In the genomic region with DNA sequence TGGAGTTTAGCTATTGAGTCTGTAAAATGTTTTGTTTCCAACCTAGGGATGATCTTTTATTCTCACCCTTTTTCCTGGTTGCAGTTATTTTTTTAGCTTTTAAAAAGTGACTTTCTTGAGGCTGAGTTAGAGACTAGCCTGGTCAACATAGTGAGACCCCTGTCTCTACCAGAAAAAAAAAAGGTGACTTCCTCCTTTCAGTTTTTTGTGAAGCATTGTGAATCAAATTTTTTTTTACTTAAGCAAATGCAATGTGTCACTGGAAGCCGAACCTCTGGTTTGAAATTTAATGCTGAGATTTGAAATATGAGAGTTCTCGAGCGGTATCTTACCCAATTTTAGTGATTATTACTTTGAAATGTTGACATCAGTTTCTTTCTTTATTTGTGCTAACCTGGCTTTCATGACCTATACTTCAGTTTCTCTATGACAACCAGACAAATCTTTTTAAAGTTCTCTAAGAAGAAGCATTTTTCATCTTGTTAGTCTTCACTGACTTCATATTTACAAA, we compare ENCODE assay signal across 10 cellular contexts. TPM values are rescaled to one million over a fixed set of nuclear protein-coding genes. Genes with fewer than 3 reads are reported as not detected.
A peak's percentile ranks its signal among the peaks of the same experiment; 100 is the strongest.
DNase-seq lines count a peak whose midpoint lies in the region; ATAC-seq and TF ChIP-seq lines count a peak whose summit lies in the region.
"Had no signal": no experiment of that assay in that cellular context is flagged by ENCODE, and none has a peak within 500 bp of the region (broad histone marks: within the 10 kb centered on the region; RNA-seq: fewer than 3 reads in every experiment).

No MANE protein-coding gene starts in this region.

- H3K36me3 ChIP-seq in thoracic aorta = no peaks in the 10 kb centered on the region

- H3K9me3 ChIP-seq in thoracic aorta = no peaks in the 10 kb centered on the region

- H3K4me1 Mint-ChIP-seq in activated naive CD4-positive, alpha-beta T cell treated with anti-CD3 and anti-CD28 coated beads, Interleukin-2, amount 50 U/mL, for 24 hours = peaks cover 79% of the 10 kb centered on the region
- H3K4me1 Mint-ChIP-seq in activated CD8-positive, alpha-beta T cell treated with anti-CD3 and anti-CD28 coated beads, Interleukin-2, amount 10 ng/mL, durations not matched to agents 7 days and 5 days (ENCODE audit: low read depth) = peaks cover 68% of the 10 kb centered on the region

- DNase-seq in activated naive CD4-positive, alpha-beta T cell treated with anti-CD3 and anti-CD28 coated beads, Interleukin-2, amount 50 U/mL, for 72 hours (ENCODE audit: low spot score in 2 of 2) = no peak
- no peak for DNase-seq in activated CD8-positive, alpha-beta T cell treated with anti-CD3 and anti-CD28 coated beads, Interleukin-2, amount 10 ng/mL, durations not matched to agents 7 days and 5 days
- DNase-seq in iris pigment epithelial cell (ENCODE audit: low read depth) = peak; percentile 62
- DNase-seq in thoracic aorta (ENCODE audit: low spot score) = no peak
- DNase-seq in foreskin keratinocyte = no peak
- DNase-seq: caudate nucleus had no signal

- H3K27ac ChIP-seq in thoracic aorta = peak overlapping the region in 1 of 2 donors; percentile 24
- no peak overlapping the region for H3K27ac ChIP-seq in foreskin keratinocyte

- H3K36me3 Mint-ChIP-seq in activated naive CD4-positive, alpha-beta T cell treated with anti-CD3 and anti-CD28 coated beads, Interleukin-2, amount 50 U/mL, for 24 hours = peaks cover 21% of the 10 kb centered on the region
- H3K36me3 Mint-ChIP-seq in activated naive CD4-positive, alpha-beta T cell treated with anti-CD3 and anti-CD28 coated beads, Interleukin-2, amount 50 U/mL, for 72 hours = peaks cover 35 to 68% of the 10 kb centered on the region in 2 donors
- peaks cover 74% of the 10 kb centered on the region for H3K36me3 Mint-ChIP-seq in activated CD8-positive, alpha-beta T cell treated with anti-CD3 and anti-CD28 coated beads, Interleukin-2, amount 10 ng/mL, durations not matched to agents 7 days and 5 days (ENCODE audit: low read depth)

- H3K27me3 ChIP-seq in thoracic aorta (replicated peaks; ENCODE audit: insufficient read depth) = no peaks in the 10 kb centered on the region
- H3K27me3 ChIP-seq in foreskin keratinocyte = no peaks in the 10 kb centered on the region

- CTCF ChIA-PET in activated CD8-positive, alpha-beta T cell treated with anti-CD3 and anti-CD28 coated beads, Interleukin-2, amount 10 ng/mL, durations not matched to agents 7 days and 5 days (lab: Charles Lee) = interaction anchor here (1.3 to 2.9 kb wide), 3 partner anchors 14 to 34 kb away, joined by 3 to 7 read pairs (median 4); no protein-coding TSS in a partner anchor

- H3K27me3 Mint-ChIP-seq in activated naive CD4-positive, alpha-beta T cell treated with anti-CD3 and anti-CD28 coated beads, Interleukin-2, amount 50 U/mL, for 24 hours = no peaks in the 10 kb centered on the region
- no peaks in the 10 kb centered on the region for H3K27me3 Mint-ChIP-seq in activated CD8-positive, alpha-beta T cell treated with anti-CD3 and anti-CD28 coated beads, Interleukin-2, amount 10 ng/mL, durations not matched to agents 7 days and 5 days (ENCODE audit: low read depth)

- ATAC-seq in activated naive CD4-positive, alpha-beta T cell treated with anti-CD3 and anti-CD28 coated beads, Interleukin-2, amount 50 U/mL, for 72 hours = no peak
- no peak for ATAC-seq in activated CD8-positive, alpha-beta T cell treated with anti-CD3 and anti-CD28 coated beads, Interleukin-2, amount 10 ng/mL, durations not matched to agents 7 days and 5 days
- ATAC-seq in thoracic aorta (ENCODE audit: insufficient number of reproducible peaks, low FRiP score, low read depth) (no peak), GM18873 (IDR thresholded peaks at IDR 0.05; ENCODE audit: low FRiP score, unreplicated experiment) (no peak), foreskin keratinocyte (no peak), HG03354 (IDR thresholded peaks at IDR 0.05; ENCODE audit: poor library complexity, severe bottlenecking, unreplicated experiment) (no peak)
- ATAC-seq: esophagus mucosa had no signal

- POLR2A ChIA-PET in activated CD8-positive, alpha-beta T cell treated with anti-CD3 and anti-CD28 coated beads, Interleukin-2, amount 10 ng/mL, durations not matched to agents 7 days and 5 days (lab: Charles Lee) = interaction anchor here (1.3 kb wide), 1 partner anchor 14 kb away, joined by 4 read pairs; no protein-coding TSS in a partner anchor

- TF ChIP-seq CTCF in thoracic aorta (IDR thresholded peaks at IDR 0.05) (no peak), foreskin keratinocyte (conservative IDR thresholded peaks at IDR 0.05) (no peak)

- no peaks in the 10 kb centered on the region for H3K9me3 Mint-ChIP-seq in activated naive CD4-positive, alpha-beta T cell treated with anti-CD3 and anti-CD28 coated beads, Interleukin-2, amount 50 U/mL, for 24 hours
- H3K9me3 Mint-ChIP-seq in activated naive CD4-positive, alpha-beta T cell treated with anti-CD3 and anti-CD28 coated beads, Interleukin-2, amount 50 U/mL, for 72 hours = no peaks in the 10 kb centered on the region
- H3K9me3 Mint-ChIP-seq in activated CD8-positive, alpha-beta T cell treated with anti-CD3 and anti-CD28 coated beads, Interleukin-2, amount 10 ng/mL, durations not matched to agents 7 days and 5 days (ENCODE audit: insufficient read depth) = no peaks in the 10 kb centered on the region

- peaks cover 56 to 83% of the 10 kb centered on the region in 2 donors for H3K4me1 ChIP-seq in thoracic aorta (ENCODE audit: control insufficient read depth in 1 of 2, low read depth in 2 of 2)
- H3K4me1 ChIP-seq in foreskin keratinocyte = peaks cover 11% of the 10 kb centered on the region

- H3K27ac Mint-ChIP-seq in activated naive CD4-positive, alpha-beta T cell treated with anti-CD3 and anti-CD28 coated beads, Interleukin-2, amount 50 U/mL, for 24 hours = peak overlapping the region; percentile 86
- H3K27ac Mint-ChIP-seq in activated naive CD4-positive, alpha-beta T cell treated with anti-CD3 and anti-CD28 coated beads, Interleukin-2, amount 50 U/mL, for 72 hours = peak overlapping the region in 1 of 2 donors; percentile 15
- peak overlapping the region; percentile 76 for H3K27ac Mint-ChIP-seq in activated CD8-positive, alpha-beta T cell treated with anti-CD3 and anti-CD28 coated beads, Interleukin-2, amount 10 ng/mL, durations not matched to agents 7 days and 5 days

- H3K4me3 ChIP-seq in thoracic aorta = peak overlapping the region; percentile 89

- peak overlapping the region; percentile 97 for H3K4me3 Mint-ChIP-seq in activated naive CD4-positive, alpha-beta T cell treated with anti-CD3 and anti-CD28 coated beads, Interleukin-2, amount 50 U/mL, for 24 hours
- peak overlapping the region; percentile 93 for H3K4me3 Mint-ChIP-seq in activated CD8-positive, alpha-beta T cell treated with anti-CD3 and anti-CD28 coated beads, Interleukin-2, amount 10 ng/mL, durations not matched to agents 7 days and 5 days

RNA-seq across cellular contexts. Expression of gene CAP1, which starts 3.6 kb away (rescaled TPM):
- 100 to 1,000 TPM; 578 to 634 TPM for total RNA-seq in activated naive CD4-positive, alpha-beta T cell treated with anti-CD3 and anti-CD28 coated beads, Interleukin-2, amount 50 U/mL, for 72 hours
- total RNA-seq in activated CD8-positive, alpha-beta T cell treated with anti-CD3 and anti-CD28 coated beads, Interleukin-2, amount 10 ng/mL, durations not matched to agents 7 days and 5 days = 100 to 1,000 TPM; 805 to 847 TPM
- total RNA-seq in thoracic aorta = 100 to 1,000 TPM; 315 to 409 TPM
- 787 and 894 TPM in 2 replicates for total RNA-seq in foreskin keratinocyte
- 440 and 451 TPM in 2 replicates for polyA plus RNA-seq in foreskin keratinocyte

RNA-seq across cellular contexts. Expression of gene PPT1, which starts 52.9 kb away (rescaled TPM):
- total RNA-seq in activated naive CD4-positive, alpha-beta T cell treated with anti-CD3 and anti-CD28 coated beads, Interleukin-2, amount 50 U/mL, for 72 hours = 10 to 100 TPM; 81.8 to 84.1 TPM
- 10 to 100 TPM; 81.1 to 84.6 TPM for total RNA-seq in activated CD8-positive, alpha-beta T cell treated with anti-CD3 and anti-CD28 coated beads, Interleukin-2, amount 10 ng/mL, durations not matched to agents 7 days and 5 days
- total RNA-seq in thoracic aorta (10 to 100 TPM; 68.5 to 89.8 TPM), foreskin keratinocyte (72.9 and 83.5 TPM in 2 replicates)
- 57.6 and 59.6 TPM in 2 replicates for polyA plus RNA-seq in foreskin keratinocyte
